Comparison of ENCODE assay signal across 19 cellular contexts in genomic region chr9:33751536-33752129, GRCh38. TPM values are rescaled to one million over a fixed set of nuclear protein-coding genes. Genes with fewer than 3 reads are reported as not detected.
DNase-seq lines count a peak whose midpoint lies in the region; ATAC-seq and TF ChIP-seq lines count a peak whose summit lies in the region.
"Had no signal": no experiment of that assay in that cellular context is flagged by ENCODE, and none has a peak within 500 bp of the region (broad histone marks: within the 10 kb centered on the region; RNA-seq: fewer than 3 reads in every experiment).

No MANE protein-coding gene starts in this region.

- no peak for ATAC-seq in naive thymus-derived CD8-positive, alpha-beta T cell
- no peak for ATAC-seq in HG03139 (IDR thresholded peaks at IDR 0.05; ENCODE audit: unreplicated experiment)
- ATAC-seq: stimulated activated naive B cell treated with anti-CD40 and anti-IgM and Interleukin-4, amounts not matched to agents 10 μg/mL and 1 μg/mL and 100 μg/mL, for 72 hours had no signal

- no peaks in the 10 kb centered on the region for H3K79me1 ChIP-seq in H9 (ENCODE audit: insufficient read depth, low read depth, low read length, poor library complexity, severe bottlenecking)

- no peak overlapping the region for H3K23ac ChIP-seq in H9 (ENCODE audit: insufficient read length, low read depth, low read length)

- H3K23me2 ChIP-seq in H9 (ENCODE audit: insufficient read length, low read depth, low read length, poor library complexity, severe bottlenecking), result no peaks in the 10 kb centered on the region

- H3K27ac Mint-ChIP-seq in naive thymus-derived CD8-positive, alpha-beta T cell, result no peak overlapping the region
- H3K27ac Mint-ChIP-seq in H9, result no peak overlapping the region
- H3K27ac Mint-ChIP-seq: activated CD4-positive, alpha-beta T cell treated with anti-CD3 and anti-CD28 coated beads, Interleukin-2, amount 10 ng/mL, durations not matched to agents 24 days and 14 days; CD4-positive, alpha-beta T cell had no signal

- no peak overlapping the region for H2AK5ac ChIP-seq in H9 (ENCODE audit: insufficient read length, low read length)

- no peak overlapping the region for H2BK120ac ChIP-seq in H9 (ENCODE audit: low read depth, low read length, poor library complexity, severe bottlenecking)

- H3K4me3 ChIP-seq in epithelial cell of esophagus (ENCODE audit: low read length), result peak overlapping the region; percentile 69

- no peak overlapping the region for H3K4ac ChIP-seq in H9 (ENCODE audit: low read depth, low read length)

- no peak overlapping the region for H3K18ac ChIP-seq in H9 (ENCODE audit: insufficient read length, low read depth, low read length)

- H3K4me1 Mint-ChIP-seq in naive thymus-derived CD8-positive, alpha-beta T cell, result peaks cover 25 to 48% (median 40%) of the 10 kb centered on the region in 4 donors
- H3K4me1 Mint-ChIP-seq in H9, result no peaks in the 10 kb centered on the region

- no peak overlapping the region for H2BK15ac ChIP-seq in H9 (ENCODE audit: low read depth, low read length)

- H3K27ac ChIP-seq in H9 (ENCODE audit: insufficient read length, low read depth, low read length), result no peak overlapping the region
- H3K27ac ChIP-seq: ascending aorta, right atrium auricular region had no signal

- no peak overlapping the region for H3K14ac ChIP-seq in H9 (ENCODE audit: insufficient read depth, low read length)

- no peak overlapping the region for H3T11ph ChIP-seq in H9 (ENCODE audit: low read length)

- no peak overlapping the region for H2BK20ac ChIP-seq in H9 (ENCODE audit: low read depth, low read length, poor library complexity, severe bottlenecking)

- POLR2A ChIA-PET in naive thymus-derived CD8-positive, alpha-beta T cell (lab: Charles Lee), result no interaction called here

- in situ Hi-C loops in G401 (cut with HindIII; ENCODE audit: low sequenced_read_pairs), result no loop called here

- H3K4me2 ChIP-seq in H9 (ENCODE audit: insufficient read depth, insufficient read length, low read length), result no peak overlapping the region

- no peak overlapping the region for H2BK12ac ChIP-seq in H9 (ENCODE audit: insufficient read length, low read depth, low read length)

- H4K20me1 ChIP-seq in H9 (ENCODE audit: control insufficient read depth, insufficient read depth, insufficient read length), result no peaks in the 10 kb centered on the region

- no peaks in the 10 kb centered on the region for H3K4me1 ChIP-seq in H9 (ENCODE audit: insufficient read depth, low read length)

- no peak overlapping the region for H3K9ac ChIP-seq in H9 (ENCODE audit: extremely low read depth, insufficient read length, low read length)

- no peak overlapping the region for H2BK5ac ChIP-seq in H9 (ENCODE audit: insufficient read length, low read length)

- no peaks in the 10 kb centered on the region for H3K9me3 Mint-ChIP-seq in naive thymus-derived CD8-positive, alpha-beta T cell
- no peaks in the 10 kb centered on the region for H3K9me3 Mint-ChIP-seq in H9
- H3K9me3 Mint-ChIP-seq: activated CD4-positive, alpha-beta T cell treated with anti-CD3 and anti-CD28 coated beads, Interleukin-2, amount 10 ng/mL, durations not matched to agents 24 days and 14 days; CD4-positive, alpha-beta T cell had no signal

- no peak overlapping the region for H4K91ac ChIP-seq in H9 (ENCODE audit: insufficient read length, low read depth, low read length)

- no peaks in the 10 kb centered on the region for H3K36me3 Mint-ChIP-seq in naive thymus-derived CD8-positive, alpha-beta T cell
- no peaks in the 10 kb centered on the region for H3K36me3 Mint-ChIP-seq in H9 (ENCODE audit: insufficient read depth in 1 of 3, low read depth in 3 of 3)
- H3K36me3 Mint-ChIP-seq: stimulated activated naive B cell treated with anti-CD40 and anti-IgM and Interleukin-4, amounts not matched to agents 10 μg/mL and 1 μg/mL and 100 μg/mL, for 72 hours had no signal

- no peak overlapping the region for H4K5ac ChIP-seq in H9 (ENCODE audit: insufficient read length, low read depth, low read length)

- WGBS in H9 (ENCODE audit: extremely low coverage, insufficient read length, low lambda C conversion rate), result no CpG with 5 or more reads among the region's 12 CpGs

- TF ChIP-seq CTCF in epithelial cell of esophagus (IDR thresholded peaks at IDR 0.05; ENCODE audit: insufficient read depth, low read depth, low read length, missing control alignments) (no peak), H9 (conservative IDR thresholded peaks at IDR 0.05) (no peak)

- H3K9me3 ChIP-seq in H9 (ENCODE audit: control insufficient read depth, low read depth, low read length), result no peaks in the 10 kb centered on the region
- H3K9me3 ChIP-seq: ascending aorta, right atrium auricular region had no signal

- no peak overlapping the region for H2AFZ ChIP-seq in H9 (ENCODE audit: low read length)

- no peak overlapping the region for H4K8ac ChIP-seq in H9 (replicated peaks; ENCODE audit: insufficient read length, low read depth, low read length)

- H3K79me2 ChIP-seq in H9 (ENCODE audit: insufficient read depth, low read length), result no peaks in the 10 kb centered on the region

- peak overlapping the region in 9 of 10 donors; percentile 5 to 82 (median 53) for H3K4me3 Mint-ChIP-seq in naive thymus-derived CD8-positive, alpha-beta T cell
- H3K4me3 Mint-ChIP-seq in H9, result no peak overlapping the region
- H3K4me3 Mint-ChIP-seq: activated CD4-positive, alpha-beta T cell treated with anti-CD3 and anti-CD28 coated beads, Interleukin-2, amount 10 ng/mL, durations not matched to agents 24 days and 14 days; CD4-positive, alpha-beta T cell; stimulated activated naive B cell treated with anti-CD40 and anti-IgM and Interleukin-4, amounts not matched to agents 10 μg/mL and 1 μg/mL and 100 μg/mL, for 72 hours had no signal

- H3K27me3 Mint-ChIP-seq in naive thymus-derived CD8-positive, alpha-beta T cell, result peaks cover 37 to 60% (median 58%) of the 10 kb centered on the region in 5 donors
- peaks cover 11% of the 10 kb centered on the region for H3K27me3 Mint-ChIP-seq in H9 (ENCODE audit: low read depth)

- no peaks in the 10 kb centered on the region for H3K27me3 ChIP-seq in H9 (ENCODE audit: insufficient read depth, low read length)

- DNase-seq in G401 (ENCODE audit: low spot score), result peak; percentile 67
- peak; percentile 59 for DNase-seq in NCI-H526 treated with DMSO at 0.1 percent for 48 hours (lab: John Stamatoyannopoulos, UW)
- DNase-seq in epithelial cell of esophagus (ENCODE audit: low read depth), result no peak
- no peak for DNase-seq in naive thymus-derived CD8-positive, alpha-beta T cell
- DNase-seq in ecto neural progenitor cell (ENCODE audit: low spot score), result no peak
- no peak for DNase-seq in H9
- DNase-seq in NCI-H146 treated with DMSO at 0.1 percent for 48 hours (lab: John Stamatoyannopoulos, UW; ENCODE audit: unreplicated experiment), result no peak
- DNase-seq: activated CD4-positive, alpha-beta T cell treated with anti-CD3 and anti-CD28 coated beads, Interleukin-2, amount 10 ng/mL, durations not matched to agents 24 days and 14 days; CD4-positive, alpha-beta T cell; effector CD4-positive, alpha-beta T cell; GF-D8; head of caudate nucleus; naive B cell; NCI-H1694 treated with DMSO at 0.1 percent for 48 hours; NCI-H774; stimulated activated naive B cell treated with anti-CD40 and anti-IgM and Interleukin-4, amounts not matched to agents 10 μg/mL and 1 μg/mL and 100 μg/mL, for 72 hours had no signal

- no peak overlapping the region for H3K56ac ChIP-seq in H9 (ENCODE audit: insufficient read length, low read depth, low read length)

RNA-seq across cellular contexts. Expression of gene PRSS3, which starts 43.7 kb away (rescaled TPM):
- not detected in 2 replicates for total RNA-seq in G401 (2014; rRNA removed; shearing (Covaris generic))
- total RNA-seq in naive thymus-derived CD8-positive, alpha-beta T cell, result under 1 TPM in 1 of 2 experiments, not detected in 1; 0.52 TPM
- not detected for polyA plus RNA-seq in naive thymus-derived CD8-positive, alpha-beta T cell
- total RNA-seq in H9 (2021), result not detected in 2 replicates
- total RNA-seq: activated CD4-positive, alpha-beta T cell treated with anti-CD3 and anti-CD28 coated beads, Interleukin-2, amount 10 ng/mL, durations not matched to agents 24 days and 14 days; ascending aorta; CD4-positive, alpha-beta T cell had no signal

Comparison
In these comparisons a context has a peak if more than half of its experiments do, and no peak if none do; other contexts are left out.
1. DNase-seq: peak in G401 (single experiment) and NCI-H526 treated with DMSO at 0.1 percent for 48 hours (single experiment); none in epithelial cell of esophagus (single experiment), naive thymus-derived CD8-positive, alpha-beta T cell (0 of 10), ecto neural progenitor cell (single experiment), H9 (single experiment) and NCI-H146 treated with DMSO at 0.1 percent for 48 hours (single experiment).
2. H3K4me3 Mint-ChIP-seq: peak in naive thymus-derived CD8-positive, alpha-beta T cell (9 of 10); none in H9 (0 of 2).